ENCODE assay signal across 8 cellular contexts in genomic region chr21:41425954-41426655, GRCh38. TPM values are rescaled to one million over a fixed set of nuclear protein-coding genes. Genes with fewer than 3 reads are reported as not detected.
DNase-seq lines count a peak whose midpoint lies in the region; ATAC-seq and TF ChIP-seq lines count a peak whose summit lies in the region.

A gene with protein sequence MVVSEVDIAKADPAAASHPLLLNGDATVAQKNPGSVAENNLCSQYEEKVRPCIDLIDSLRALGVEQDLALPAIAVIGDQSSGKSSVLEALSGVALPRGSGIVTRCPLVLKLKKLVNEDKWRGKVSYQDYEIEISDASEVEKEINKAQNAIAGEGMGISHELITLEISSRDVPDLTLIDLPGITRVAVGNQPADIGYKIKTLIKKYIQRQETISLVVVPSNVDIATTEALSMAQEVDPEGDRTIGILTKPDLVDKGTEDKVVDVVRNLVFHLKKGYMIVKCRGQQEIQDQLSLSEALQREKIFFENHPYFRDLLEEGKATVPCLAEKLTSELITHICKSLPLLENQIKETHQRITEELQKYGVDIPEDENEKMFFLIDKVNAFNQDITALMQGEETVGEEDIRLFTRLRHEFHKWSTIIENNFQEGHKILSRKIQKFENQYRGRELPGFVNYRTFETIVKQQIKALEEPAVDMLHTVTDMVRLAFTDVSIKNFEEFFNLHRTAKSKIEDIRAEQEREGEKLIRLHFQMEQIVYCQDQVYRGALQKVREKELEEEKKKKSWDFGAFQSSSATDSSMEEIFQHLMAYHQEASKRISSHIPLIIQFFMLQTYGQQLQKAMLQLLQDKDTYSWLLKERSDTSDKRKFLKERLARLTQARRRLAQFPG (plus strand): TSS chr21:41426239. CDS start chr21:41432071, 5,832 bp downstream.

- no peak within 1 kb of the TSS for H3K27ac ChIP-seq in neural cell (ENCODE audit: low read length)

- no peaks in the 10 kb centered on the region for H4K20me1 ChIP-seq in neural cell (ENCODE audit: insufficient read depth)

- no peaks in the 10 kb centered on the region for H3F3A ChIP-seq in neural cell (ENCODE audit: insufficient read depth, low read length, poor library complexity, severe bottlenecking)

- H3K4me3 ChIP-seq in GM12864 (ENCODE audit: low read depth, low read length) (peak within 1 kb of the TSS; percentile 86), HFF-Myc (replicated peaks; ENCODE audit: low read depth, low read length) (peak within 1 kb of the TSS; percentile 41), fibroblast of the aortic adventitia (ENCODE audit: low read depth, low read length) (peak within 1 kb of the TSS; percentile 69), neural cell (ENCODE audit: low read length) (peak within 1 kb of the TSS; percentile 60)

- H3K9me3 ChIP-seq in neural cell (ENCODE audit: low read length) = no peaks in the 10 kb centered on the region

- H3K9me2 ChIP-seq in neural cell (ENCODE audit: insufficient read depth, low read length) = no peaks in the 10 kb centered on the region

- TF ChIP-seq CTCF in GM12864 (IDR thresholded peaks at IDR 0.05; ENCODE audit: low read depth, low read length, missing control alignments) (no peak), HFF-Myc (IDR thresholded peaks at IDR 0.05; ENCODE audit: low read depth, low read length, missing control alignments) (no peak), fibroblast of the aortic adventitia (IDR thresholded peaks at IDR 0.05; ENCODE audit: insufficient read depth, low read length) (no peak), neural cell (IDR thresholded peaks at IDR 0.05; ENCODE audit: poor library complexity, severe bottlenecking) (no peak)

- no peaks in the 10 kb centered on the region for H3K79me2 ChIP-seq in neural cell (replicated peaks; ENCODE audit: insufficient read depth, low read length)

- peak; percentile 82 for DNase-seq in GM12864 (ENCODE audit: low read depth)
- no peak for DNase-seq in HFF-Myc (ENCODE audit: extremely low read depth, low read depth)
- peak; percentile 16 to 76 for DNase-seq in NCI-H526 (lab: John Stamatoyannopoulos, UW)
- peak; percentile 80 for DNase-seq in activated T-helper 1 cell treated with Interleukin-2 at 50 U/mL for 16 hours (ENCODE audit: low read depth)
- DNase-seq in fibroblast of the aortic adventitia (ENCODE audit: low read depth) = peak; percentile 40
- DNase-seq in stimulated activated naive CD8-positive, alpha-beta T cell treated with anti-CD3 and anti-CD28 coated beads, Interleukin-15, Interleukin-2, amounts not matched to agents 100 U/mL and 50 U/mL, for 24 hours = peak; percentile 83
- DNase-seq in NCI-H2081 treated with DMSO at 0.1 percent for 48 hours (lab: John Stamatoyannopoulos, UW) = no peak

- no peaks in the 10 kb centered on the region for H3K36me3 ChIP-seq in neural cell (ENCODE audit: insufficient read depth, low read length)

- no peak within 1 kb of the TSS for H3K4me2 ChIP-seq in neural cell (ENCODE audit: low read length)

- ATAC-seq in stimulated activated naive CD8-positive, alpha-beta T cell treated with anti-CD3 and anti-CD28 coated beads, Interleukin-15, Interleukin-2, amounts not matched to agents 100 U/mL and 50 U/mL, for 24 hours = peak; percentile 96

- H2AFZ ChIP-seq in neural cell (ENCODE audit: low read depth, low read length) = no peak within 1 kb of the TSS

- H3K27me3 ChIP-seq in neural cell (ENCODE audit: insufficient read depth, low read depth, low read length) = peaks cover 27% of the 10 kb centered on the region

- no peak for TF ChIP-seq RAD21 in neural cell (conservative IDR thresholded peaks at IDR 0.05)

- TF ChIP-seq EP300 in neural cell (conservative IDR thresholded peaks at IDR 0.05; ENCODE audit: poor library complexity, severe bottlenecking) = no peak

- H3K9ac ChIP-seq in neural cell (ENCODE audit: low read length) = peak within 1 kb of the TSS; percentile 23

TF ChIP-seq in neural cell, 6 proteins besides CTCF, POLR2A, EP300 and RAD21:
- TF ChIP-seq TAF1 (IDR thresholded peaks at IDR 0.05; ENCODE audit: low read depth) (no peak), EZH2 (IDR thresholded peaks at IDR 0.05; ENCODE audit: borderline replicate concordance, insufficient read depth, low read length, poor library complexity, severe bottlenecking) (no peak), POLR2AphosphoS5 (IDR thresholded peaks at IDR 0.05) (no peak), MXI1 (conservative IDR thresholded peaks at IDR 0.05; ENCODE audit: poor library complexity, severe bottlenecking) (no peak), REST (IDR thresholded peaks at IDR 0.05; ENCODE audit: borderline replicate concordance) (no peak), SMC3 (conservative IDR thresholded peaks at IDR 0.05; ENCODE audit: poor library complexity) (no peak)

RNA-seq across cellular contexts. Expression of the gene that starts here (rescaled TPM):
- 3.2 and 30.7 TPM in 2 replicates for total RNA-seq in fibroblast of the aortic adventitia (ENCODE audit: low replicate concordance)
- polyA plus RNA-seq in neural cell = 0.07 and 4.9 TPM in 2 replicates
- 0.81 TPM in 1 of 2 replicates, not detected in the other for polyA minus RNA-seq in neural cell

Comparison
In these comparisons a context has a peak if more than half of its experiments do, and no peak if none do; other contexts are left out.
1. DNase-seq: peak in GM12864 (single experiment), NCI-H526 (2 of 2), activated T-helper 1 cell treated with Interleukin-2 at 50 U/mL for 16 hours (single experiment), fibroblast of the aortic adventitia (single experiment) and stimulated activated naive CD8-positive, alpha-beta T cell treated with anti-CD3 and anti-CD28 coated beads, Interleukin-15, Interleukin-2, amounts not matched to agents 100 U/mL and 50 U/mL, for 24 hours (single experiment); none in HFF-Myc (single experiment) and NCI-H2081 treated with DMSO at 0.1 percent for 48 hours (single experiment).
2. Peak in every context shown above with its lines, with median percentiles within 50 percentile points of each other: H3K4me3 ChIP-seq.